In the genomic region with DNA sequence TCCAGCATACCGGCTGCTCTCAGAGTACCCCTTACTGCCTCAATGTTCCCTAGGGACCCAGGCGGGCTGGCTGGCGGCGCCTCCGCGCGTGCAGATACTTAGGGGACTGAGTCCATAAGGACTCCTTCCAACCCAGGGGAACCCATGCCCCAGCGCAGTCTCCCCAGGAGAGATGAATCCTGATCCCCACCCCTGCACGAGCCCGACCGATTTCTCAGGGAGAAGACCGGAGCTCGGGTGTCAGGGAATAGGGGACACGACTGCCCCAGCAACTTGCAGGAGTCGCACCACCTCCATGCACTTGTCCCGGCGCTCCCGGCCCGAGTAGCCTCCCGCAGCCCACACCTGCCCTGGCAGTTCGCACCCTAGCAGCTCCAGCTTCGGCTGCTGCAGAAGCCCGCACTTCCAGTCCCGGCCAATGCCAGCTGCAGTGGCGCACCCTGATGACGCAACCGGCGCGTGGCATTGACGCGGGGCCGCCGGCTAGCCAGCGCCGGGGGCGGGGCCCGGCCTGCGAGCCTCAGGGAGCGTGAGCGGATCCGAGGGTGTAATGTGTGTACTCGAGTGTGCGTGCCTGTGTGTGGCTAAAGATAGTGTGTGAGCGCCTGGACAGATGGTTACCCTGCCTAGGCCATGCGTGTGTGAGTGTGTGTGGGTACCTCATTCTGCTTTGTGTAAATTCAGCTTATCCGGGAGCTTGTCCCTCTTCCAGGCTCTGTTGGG, we compare ENCODE assay signal across 8 cellular contexts. TPM values are rescaled to one million over a fixed set of nuclear protein-coding genes. Genes with fewer than 3 reads are reported as not detected.
A peak's percentile ranks its signal among the peaks of the same experiment; 100 is the strongest.
DNase-seq lines count a peak whose midpoint lies in the region; ATAC-seq and FAIRE-seq lines count a peak whose summit lies in the region.

GPAM (minus strand) TSS at position 437 of the 723 bp plus-strand sequence. CDS start 1,981 bp downstream, outside the sequence.

- in situ Hi-C loops in KBM-7 (cut with MboI; ENCODE audit: low pct_unique_long_range_greater_than_20kb, low sequenced_read_pairs), result no loop called here

- H3K9me3 Mint-ChIP-seq in activated T-helper 17 cell treated with anti-CD3 and anti-CD28 coated beads, Interleukin-2, amount 50 U/mL, for 72 hours, result peaks cover 3% of the 10 kb centered on the region
- H3K9me3 Mint-ChIP-seq in natural killer cell treated with Interleukin-12 subunit alpha and Interleukin-12 subunit beta and Interleukin-15 and Interleukin-18, amount 100 ng/mL, for 72 hours, result no peaks in the 10 kb centered on the region

- peaks cover 6% of the 10 kb centered on the region for H3K27me3 Mint-ChIP-seq in activated T-helper 17 cell treated with anti-CD3 and anti-CD28 coated beads, Interleukin-2, amount 50 U/mL, for 72 hours
- H3K27me3 Mint-ChIP-seq in natural killer cell treated with Interleukin-12 subunit alpha and Interleukin-12 subunit beta and Interleukin-15 and Interleukin-18, amount 100 ng/mL, for 72 hours, result peaks cover 11 to 13% of the 10 kb centered on the region in 2 donors

- H3K4me1 Mint-ChIP-seq in activated T-helper 17 cell treated with anti-CD3 and anti-CD28 coated beads, Interleukin-2, amount 50 U/mL, for 72 hours, result peaks cover 5% of the 10 kb centered on the region
- H3K4me1 Mint-ChIP-seq in natural killer cell treated with Interleukin-12 subunit alpha and Interleukin-12 subunit beta and Interleukin-15 and Interleukin-18, amount 100 ng/mL, for 72 hours (ENCODE audit: low read depth in 2 of 2), result peaks cover 24 to 27% of the 10 kb centered on the region in 2 donors

- peak within 1 kb of the TSS; percentile 92 for H3K27ac Mint-ChIP-seq in activated T-helper 17 cell treated with anti-CD3 and anti-CD28 coated beads, Interleukin-2, amount 50 U/mL, for 72 hours
- peak within 1 kb of the TSS; percentile 73 to 96 for H3K27ac Mint-ChIP-seq in natural killer cell treated with Interleukin-12 subunit alpha and Interleukin-12 subunit beta and Interleukin-15 and Interleukin-18, amount 100 ng/mL, for 72 hours

- FAIRE-seq in RCC 7860 (lab: Jason Lieb, UNC), result no peak

- H3K4me3 Mint-ChIP-seq in activated T-helper 17 cell treated with anti-CD3 and anti-CD28 coated beads, Interleukin-2, amount 50 U/mL, for 72 hours, result peak within 1 kb of the TSS; percentile 89
- peak within 1 kb of the TSS; percentile 98 for H3K4me3 Mint-ChIP-seq in natural killer cell treated with Interleukin-12 subunit alpha and Interleukin-12 subunit beta and Interleukin-15 and Interleukin-18, amount 100 ng/mL, for 72 hours

- peak; percentile 80 for DNase-seq in DMS53 treated with DMSO at 0.1 percent for 48 hours (lab: John Stamatoyannopoulos, UW; ENCODE audit: unreplicated experiment)
- DNase-seq in KBM-7, result peak; percentile 95
- peak; percentile 74 for DNase-seq in RCC 7860 (ENCODE audit: low spot score)
- peak; percentile 86 for DNase-seq in fibroblast of peridontal ligament (ENCODE audit: extremely low read depth)
- DNase-seq in natural killer cell treated with Interleukin-12 subunit alpha and Interleukin-12 subunit beta and Interleukin-15 and Interleukin-18, amount 100 ng/mL, for 72 hours (ENCODE audit: low spot score), result peak; percentile 98
- DNase-seq in stimulated activated naive CD4-positive, alpha-beta T cell treated with Interleukin-2 at 50 U/mL for 16 hours (lab: John Stamatoyannopoulos, UW), result peak; percentile 95

- ATAC-seq in GM21619 (IDR thresholded peaks at IDR 0.05; ENCODE audit: unreplicated experiment), result peak; percentile 89
- ATAC-seq in activated T-helper 17 cell treated with anti-CD3 and anti-CD28 coated beads, Interleukin-2, amount 50 U/mL, for 72 hours (replicated peaks), result peak; percentile 97
- ATAC-seq in natural killer cell treated with Interleukin-12 subunit alpha and Interleukin-12 subunit beta and Interleukin-15 and Interleukin-18, amount 100 ng/mL, for 72 hours, result peak; percentile 99

- H3K36me3 Mint-ChIP-seq in activated T-helper 17 cell treated with anti-CD3 and anti-CD28 coated beads, Interleukin-2, amount 50 U/mL, for 72 hours (ENCODE audit: low read depth), result peaks cover 22% of the 10 kb centered on the region
- H3K36me3 Mint-ChIP-seq in natural killer cell treated with Interleukin-12 subunit alpha and Interleukin-12 subunit beta and Interleukin-15 and Interleukin-18, amount 100 ng/mL, for 72 hours, result peaks cover 23% of the 10 kb centered on the region

RNA-seq across cellular contexts. Expression of gene GPAM, which starts in this region (rescaled TPM):
- total RNA-seq in activated T-helper 17 cell treated with anti-CD3 and anti-CD28 coated beads, Interleukin-2, amount 50 U/mL, for 72 hours, result 10 to 100 TPM in 1 of 2 donors, 1 to 10 TPM in 1; 4.4 to 12.2 TPM
- 10 to 100 TPM in 1 of 2 donors, 1 to 10 TPM in 1; 9.8 to 10.4 TPM for total RNA-seq in natural killer cell treated with Interleukin-12 subunit alpha and Interleukin-12 subunit beta and Interleukin-15 and Interleukin-18, amount 100 ng/mL, for 72 hours

Comparison
In these comparisons a context has a peak if more than half of its experiments do, and no peak if none do; other contexts are left out.
1. Peak in every context shown above with its lines: DNase-seq and ATAC-seq.